Comparison of ENCODE assay signal across 11 cellular contexts in genomic region chr6:24902782-24903181, GRCh38. TPM values are rescaled to one million over a fixed set of nuclear protein-coding genes. Genes with fewer than 3 reads are reported as not detected.
DNase-seq lines count a peak whose midpoint lies in the region; ATAC-seq and TF ChIP-seq lines count a peak whose summit lies in the region.
"Had no signal": no experiment of that assay in that cellular context is flagged by ENCODE, and none has a peak within 500 bp of the region (broad histone marks: within the 10 kb centered on the region; RNA-seq: fewer than 3 reads in every experiment).

No MANE protein-coding gene starts in this region.

- peaks cover 84 to 92% of the 10 kb centered on the region in 2 donors for H3K36me3 Mint-ChIP-seq in CD14-positive monocyte

- H3K27ac ChIP-seq in IMR-90 (ENCODE audit: insufficient read depth, low read length) (peak overlapping the region; percentile 73), adrenal gland (peak overlapping the region in 1 of 5 donors; percentile 38)

- H2AK9ac ChIP-seq in IMR-90 (replicated peaks; ENCODE audit: low read depth, low read length, poor library complexity): no peak overlapping the region

- peak overlapping the region; percentile 40; the same call in 1 of the 2 replicates for H3K4me2 ChIP-seq in IMR-90 (ENCODE audit: low read depth, low read length)

- H3K27me3 ChIP-seq in IMR-90 (ENCODE audit: control insufficient read depth, insufficient read depth, low read length) (no peaks in the 10 kb centered on the region), adrenal gland (no peaks in the 10 kb centered on the region)

- no peak overlapping the region for H3K4me3 ChIP-seq in IMR-90 (ENCODE audit: insufficient read depth, low read depth, low read length)
- no peak overlapping the region for H3K4me3 ChIP-seq in adrenal gland

- no peak overlapping the region for H3K4me3 Mint-ChIP-seq in CD14-positive monocyte

- no peak for DNase-seq in CD14-positive monocyte (ENCODE audit: low spot score)
- DNase-seq in IMR-90: peak; percentile 94
- DNase-seq in adrenal gland: peak in 5 of 7 donors; percentile 20 to 35 (median 24)
- peak; percentile 95 for DNase-seq in myocyte (ENCODE audit: low read depth)
- DNase-seq in pons (ENCODE audit: low spot score): no peak
- DNase-seq in NCI-H446 treated with DMSO at 0.1 percent for 48 hours (lab: John Stamatoyannopoulos, UW): no peak
- no peak for DNase-seq in KG1 (lab: John Stamatoyannopoulos, UW)
- DNase-seq: NCI-H524 treated with DMSO at 0.1 percent for 48 hours; stimulated activated CD4-positive, alpha-beta T cell treated with anti-CD3 and anti-CD28 coated beads, Interleukin-4, amount 100 ng/mL, for 4 hours had no signal

- H3K4me1 Mint-ChIP-seq in CD14-positive monocyte: peaks cover 82% of the 10 kb centered on the region

- peak overlapping the region in 6 of 7 donors; percentile 6 to 89 (median 71) for H3K27ac Mint-ChIP-seq in CD14-positive monocyte

- H4K91ac ChIP-seq in IMR-90 (ENCODE audit: insufficient read depth, low read depth, low read length): peak overlapping the region; percentile 88

- no peaks in the 10 kb centered on the region for H3K9me1 ChIP-seq in IMR-90 (ENCODE audit: insufficient read depth, low read length)

- peak overlapping the region; percentile 78; the same call in 1 of the 3 replicates for H2BK15ac ChIP-seq in IMR-90 (ENCODE audit: low read depth, low read length)

- peaks cover 8 to 10% of the 10 kb centered on the region in 2 experiments; a peak in 2 of 4 replicates for H3K79me1 ChIP-seq in IMR-90 (ENCODE audit: low read depth in 1 of 2, low read length in 2 of 2)

- POLR2A ChIA-PET in IMR-90 (lab: Charles Lee; ENCODE audit: unreplicated experiment): no interaction called here

- no TSS peak for BruUV-seq in IMR-90 (replicated peaks; lab: Mats Ljungman, UMichigan)

- intact Hi-C loops in CD14-positive monocyte (cut with micrococcal nuclease) (no loop called here), IMR-90 (cut with micrococcal nuclease) (no loop called here), adrenal gland (cut with DNase I) (no loop called here)

- H3K4me1 ChIP-seq in IMR-90 (ENCODE audit: control insufficient read depth, insufficient read depth, low read length): peaks cover 9% of the 10 kb centered on the region
- H3K4me1 ChIP-seq in adrenal gland (replicated peaks in 1 of 2): peaks cover 0 to 13% of the 10 kb centered on the region in 2 donors

- in situ Hi-C loops in IMR-90 (cut with MboI; ENCODE audit: low sequenced_read_pairs): no loop called here

- H3K27me3 Mint-ChIP-seq in CD14-positive monocyte (ENCODE audit: low read depth in 3 of 3): no peaks in the 10 kb centered on the region

- H2AFZ ChIP-seq in IMR-90 (replicated peaks; ENCODE audit: low read length, poor library complexity): no peak overlapping the region

- H3K14ac ChIP-seq in IMR-90 (replicated peaks; ENCODE audit: low read depth, low read length): peak overlapping the region; percentile 78

- dilution Hi-C loops in IMR-90 (cut with HindIII; ENCODE audit: low sequenced_read_pairs, unreplicated experiment): no loop called here

- H3K36me3 ChIP-seq in IMR-90 (ENCODE audit: control insufficient read depth, insufficient read depth, low read length): no peaks in the 10 kb centered on the region
- H3K36me3 ChIP-seq in adrenal gland (replicated peaks in 1 of 2): no peaks in the 10 kb centered on the region

- H3K4ac ChIP-seq in IMR-90 (ENCODE audit: low read depth, low read length): peak overlapping the region; percentile 91

- H3K9me3 Mint-ChIP-seq in CD14-positive monocyte: peaks cover 0 to 3% (median 2%) of the 10 kb centered on the region in 7 donors

- peak overlapping the region; percentile 78 for H4K5ac ChIP-seq in IMR-90 (ENCODE audit: low read depth, low read length)

- TF ChIP-seq POLR2A in IMR-90 (IDR thresholded peaks at IDR 0.05; ENCODE audit: low read depth, low read length) (no peak), adrenal gland (IDR thresholded peaks at IDR 0.05) (no peak)

- no CpG with 5 or more reads among the region's 1 CpG for WGBS in IMR-90 (ENCODE audit: extremely low coverage in 2 of 2, insufficient read length in 1 of 2), 2 experiments
- 26 to 35% (median 29%) methylated on average over 1 of the region's 1 CpG for WGBS in adrenal gland, 4 donors

- no peak overlapping the region for H3K9ac ChIP-seq in IMR-90 (ENCODE audit: low read depth, low read length)

- H2AK5ac ChIP-seq in IMR-90 (ENCODE audit: low read depth, low read length): peak overlapping the region; percentile 91; the same call in 1 of the 2 replicates

- peak overlapping the region; percentile 82 for H3K23ac ChIP-seq in IMR-90 (ENCODE audit: low read depth, low read length)

- H3K18ac ChIP-seq in IMR-90 (ENCODE audit: low read depth, low read length): peak overlapping the region; percentile 87

- CTCF ChIA-PET in IMR-90 (lab: Yijun Ruan, JAX): interaction anchor here (1.0 to 1.2 kb wide), 2 partner anchors 9 to 46 kb away, joined by 4 read pairs; no protein-coding TSS in a partner anchor

- no peaks in the 10 kb centered on the region for H3K9me3 ChIP-seq in IMR-90 (ENCODE audit: control insufficient read depth, insufficient read depth, low read length)
- no peaks in the 10 kb centered on the region for H3K9me3 ChIP-seq in adrenal gland (replicated peaks in 1 of 3)

- H2BK5ac ChIP-seq in IMR-90 (ENCODE audit: low read depth, low read length, poor library complexity, severe bottlenecking): peak overlapping the region; percentile 78

- peak overlapping the region; percentile 85 for H2BK20ac ChIP-seq in IMR-90 (ENCODE audit: low read depth, low read length)

- TF ChIP-seq RAD21 in IMR-90 (IDR thresholded peaks at IDR 0.05; ENCODE audit: low read length): peak; percentile 25; the same call in 1 of the 2 replicates

- no peak for TF ChIP-seq CTCF in CD14-positive monocyte (IDR thresholded peaks at IDR 0.05)
- TF ChIP-seq CTCF in IMR-90 (conservative IDR thresholded peaks at IDR 0.05; ENCODE audit: low read depth, low read length): 0 out of 2 replicates have a peak, but pooled peaks have one; percentile 16
- TF ChIP-seq CTCF in adrenal gland (IDR thresholded peaks at IDR 0.05): peak in 1 of 6 experiments; percentile 3

- peak; percentile 92 for ATAC-seq in IMR-90 (ENCODE audit: low read depth)
- no peak for ATAC-seq in HG03354 (IDR thresholded peaks at IDR 0.05; ENCODE audit: poor library complexity, severe bottlenecking, unreplicated experiment)

- no peaks in the 10 kb centered on the region for H4K20me1 ChIP-seq in IMR-90 (ENCODE audit: insufficient read depth, low read length)

- H2BK120ac ChIP-seq in IMR-90 (ENCODE audit: low read depth, low read length): peak overlapping the region; percentile 90

- peak overlapping the region in 1 of 2 experiments; percentile 77; a peak in 1 of 4 replicates for H4K8ac ChIP-seq in IMR-90 (ENCODE audit: low read depth in 2 of 2, low read length in 2 of 2)

- H3K56ac ChIP-seq in IMR-90 (ENCODE audit: extremely low read depth, insufficient read depth, low read length): peak overlapping the region; percentile 55; the same call in 1 of the 2 replicates

TF ChIP-seq in IMR-90, 13 proteins besides CTCF, POLR2A, EP300 and RAD21:
- TF ChIP-seq MXI1 (IDR thresholded peaks at IDR 0.05; ENCODE audit: borderline replicate concordance, low read depth, low read length) (no peak), NFE2L2 (IDR thresholded peaks at IDR 0.05; ENCODE audit: low read depth, low read length) (no peak), CEBPB (IDR thresholded peaks at IDR 0.05; ENCODE audit: low read depth, low read length) (peak; percentile 17; the same call in 1 of the 2 replicates), USF2 (IDR thresholded peaks at IDR 0.05; ENCODE audit: low read depth, low read length) (no peak), MAFK (IDR thresholded peaks at IDR 0.05; ENCODE audit: low read depth, low read length) (no peak; the same call in 1 of the 2 replicates), RCOR1 (IDR thresholded peaks at IDR 0.05; ENCODE audit: insufficient replicate concordance, low read length) (peak; percentile 66), SMC3 (IDR thresholded peaks at IDR 0.05; ENCODE audit: low read depth, low read length) (no peak), MAZ (IDR thresholded peaks at IDR 0.05; ENCODE audit: borderline replicate concordance, low read depth, low read length) (no peak), RFX5 (IDR thresholded peaks at IDR 0.05; ENCODE audit: low read depth, low read length) (no peak), CHD1 (IDR thresholded peaks at IDR 0.05; ENCODE audit: low read depth, low read length) (no peak), FOS (IDR thresholded peaks at IDR 0.05; ENCODE audit: low read depth, low read length) (peak; percentile 86), BHLHE40 (IDR thresholded peaks at IDR 0.05; ENCODE audit: low read depth, low read length) (no peak), ELK1 (IDR thresholded peaks at IDR 0.05; ENCODE audit: borderline replicate concordance, low read depth, low read length) (no peak)
TF ChIP-seq in IMR-90: peak in this region for 3.

RNA-seq across cellular contexts. Expression of gene RIPOR2, which starts 33.0 kb away (rescaled TPM):
- 100 to 1,000 TPM; 154 to 179 TPM for polyA plus RNA-seq in CD14-positive monocyte
- 0.83 and 1.1 TPM in 2 replicates for total RNA-seq in IMR-90 (2012; rRNA removed)
- 0.87 and 1.2 TPM in 2 replicates for polyA plus RNA-seq in IMR-90 (2012; rRNA removed)
- polyA plus RNA-seq in IMR-90 (2012; cell fraction: cytosol; rRNA removed): 0.71 and 0.74 TPM in 2 replicates
- polyA plus RNA-seq in IMR-90 (2012; cell fraction: nucleus; rRNA removed; ENCODE audit: low replicate concordance): 0.82 and 2.2 TPM in 2 replicates
- total RNA-seq in adrenal gland: 10 to 100 TPM in 1 of 8 donors, 1 to 10 TPM in 7; 2.6 to 16.2 (median 4.3) TPM
- 1 to 10 TPM; 1.7 to 4.3 (median 2.3) TPM for polyA plus RNA-seq in adrenal gland
- total RNA-seq in myocyte: 28.6 and 50.0 TPM in 2 replicates
- 12.2 TPM for polyA plus RNA-seq in myocyte (2012)
- total RNA-seq: G401 had no signal

Comparison
In these comparisons a context has a peak if more than half of its experiments do, and no peak if none do; other contexts are left out.
1. DNase-seq: peak in IMR-90 (single experiment), adrenal gland (5 of 7) and myocyte (single experiment); none in CD14-positive monocyte (single experiment), pons (single experiment), NCI-H446 treated with DMSO at 0.1 percent for 48 hours (single experiment) and KG1 (single experiment).